In the genomic region with DNA sequence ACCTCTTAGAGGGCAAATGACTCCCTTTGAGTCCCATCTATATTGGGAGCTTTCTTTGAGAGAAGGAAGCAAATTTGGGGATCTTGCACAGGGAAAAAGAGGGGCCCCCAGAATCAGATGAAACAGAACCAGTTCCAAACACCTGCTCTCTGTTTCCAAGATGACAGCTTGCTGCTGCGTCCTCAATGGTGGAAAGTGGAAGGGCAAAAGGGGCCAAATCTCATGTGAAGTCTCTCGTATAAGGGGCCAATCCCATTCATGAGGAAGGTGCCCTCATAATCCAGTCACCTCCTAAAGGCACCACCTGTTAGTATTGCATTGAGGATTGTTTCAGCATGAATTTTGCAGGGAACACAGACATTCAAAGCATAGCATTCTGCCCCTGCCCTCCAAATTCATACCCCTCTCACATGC, we compare ENCODE assay signal across 8 cellular contexts. TPM values are rescaled to one million over a fixed set of nuclear protein-coding genes. Genes with fewer than 3 reads are reported as not detected.
DNase-seq lines count a peak whose midpoint lies in the region; ATAC-seq, FAIRE-seq and TF ChIP-seq lines count a peak whose summit lies in the region.

No MANE protein-coding gene starts in this region.

- H4K5ac ChIP-seq in H9 (ENCODE audit: insufficient read length, low read depth, low read length), result no peak overlapping the region

- no peak overlapping the region for H3K14ac ChIP-seq in H9 (ENCODE audit: insufficient read depth, low read length)

- no peaks in the 10 kb centered on the region for H3K9me3 ChIP-seq in H9 (ENCODE audit: control insufficient read depth, low read depth, low read length)
- H3K9me3 ChIP-seq in right cardiac atrium (ENCODE audit: control insufficient read depth, low read length), result no peaks in the 10 kb centered on the region
- H3K9me3 ChIP-seq in skeletal muscle tissue (ENCODE audit: control insufficient read depth in 3 of 3, low read length in 3 of 3), result no peaks in the 10 kb centered on the region

- no peak overlapping the region for H2AFZ ChIP-seq in H9 (ENCODE audit: low read length)

- H3K4ac ChIP-seq in H9 (ENCODE audit: low read depth, low read length), result no peak overlapping the region

- H2BK12ac ChIP-seq in H9 (ENCODE audit: insufficient read length, low read depth, low read length), result no peak overlapping the region

- DNase-seq in H9 (no peak), right cardiac atrium (no peak), frontal cortex (ENCODE audit: low spot score in 2 of 2) (no peak), NCI-H526 treated with DMSO at 0.1 percent for 48 hours (lab: John Stamatoyannopoulos, UW) (no peak)
- no peak for DNase-seq in activated CD4-positive, alpha-beta memory T cell treated with anti-CD3 and anti-CD28 coated beads, Interleukin-2, amount 10 ng/mL, durations not matched to agents 7 days and 5 days

- no peaks in the 10 kb centered on the region for H3K79me1 ChIP-seq in H9 (ENCODE audit: insufficient read depth, low read depth, low read length, poor library complexity, severe bottlenecking)

- no peak overlapping the region; a peak in 1 of 7 replicates for H3K27ac Mint-ChIP-seq in H9
- H3K27ac Mint-ChIP-seq in activated CD4-positive, alpha-beta memory T cell treated with anti-CD3 and anti-CD28 coated beads, Interleukin-2, amount 10 ng/mL, durations not matched to agents 7 days and 5 days, result peak overlapping the region; percentile 86

- H3K9ac ChIP-seq in H9 (ENCODE audit: extremely low read depth, insufficient read length, low read length) (no peak overlapping the region), skeletal muscle tissue (ENCODE audit: low read depth in 1 of 3, low read length in 3 of 3) (peak overlapping the region; percentile 25 to 75 (median 60))

- H2BK120ac ChIP-seq in H9 (ENCODE audit: low read depth, low read length, poor library complexity, severe bottlenecking), result no peak overlapping the region

- no peak overlapping the region for H2BK20ac ChIP-seq in H9 (ENCODE audit: low read depth, low read length, poor library complexity, severe bottlenecking)

- H3K4me1 Mint-ChIP-seq in H9, result peaks cover 29% of the 10 kb centered on the region in 2 experiments
- peaks cover 68% of the 10 kb centered on the region for H3K4me1 Mint-ChIP-seq in activated CD4-positive, alpha-beta memory T cell treated with anti-CD3 and anti-CD28 coated beads, Interleukin-2, amount 10 ng/mL, durations not matched to agents 7 days and 5 days

- peaks cover 4 to 6% (median 5%) of the 10 kb centered on the region in 3 donors for H3K36me3 ChIP-seq in skeletal muscle tissue (ENCODE audit: control insufficient read depth in 3 of 3, insufficient read depth in 3 of 3, low read length in 3 of 3)

- intact Hi-C loops in right cardiac atrium (cut with DNase I), result loop anchor here in 3 of 4 donors (5.0 to 10.0 kb wide), 5 partner anchors 47 to 213 kb away; no protein-coding TSS in a partner anchor

- no peak overlapping the region for H2BK5ac ChIP-seq in H9 (ENCODE audit: insufficient read length, low read length)

- H3K27me3 Mint-ChIP-seq in H9 (ENCODE audit: low read depth), result 0 out of 2 replicates have a peak, but pooled peaks cover 2% of the 10 kb centered on the region
- H3K27me3 Mint-ChIP-seq in activated CD4-positive, alpha-beta memory T cell treated with anti-CD3 and anti-CD28 coated beads, Interleukin-2, amount 10 ng/mL, durations not matched to agents 7 days and 5 days, result no peaks in the 10 kb centered on the region

- H3K9me3 Mint-ChIP-seq in H9, result no peaks in the 10 kb centered on the region
- no peaks in the 10 kb centered on the region for H3K9me3 Mint-ChIP-seq in activated CD4-positive, alpha-beta memory T cell treated with anti-CD3 and anti-CD28 coated beads, Interleukin-2, amount 10 ng/mL, durations not matched to agents 7 days and 5 days

- H4K20me1 ChIP-seq in H9 (ENCODE audit: control insufficient read depth, insufficient read depth, insufficient read length), result no peaks in the 10 kb centered on the region

- no peak for ATAC-seq in right cardiac atrium
- ATAC-seq in HG02885 (IDR thresholded peaks at IDR 0.05; ENCODE audit: poor library complexity, unreplicated experiment), result no peak
- ATAC-seq in HG03095 (IDR thresholded peaks at IDR 0.05; ENCODE audit: unreplicated experiment), result no peak

- H3K4me1 ChIP-seq in H9 (ENCODE audit: insufficient read depth, low read length), result peaks cover 11% of the 10 kb centered on the region; the same call in 1 of the 2 replicates
- H3K4me1 ChIP-seq in right cardiac atrium (ENCODE audit: control insufficient read depth, insufficient read depth, low read length), result peaks cover 19% of the 10 kb centered on the region
- H3K4me1 ChIP-seq in skeletal muscle tissue (ENCODE audit: control insufficient read depth in 3 of 3, insufficient read depth in 3 of 3, low read length in 3 of 3), result peaks cover 18 to 46% (median 25%) of the 10 kb centered on the region in 3 donors

- H3K4me3 ChIP-seq in right cardiac atrium (ENCODE audit: low read length) (peak overlapping the region; percentile 56), skeletal muscle tissue (ENCODE audit: low read length in 3 of 3) (peak overlapping the region; percentile 57 to 83 (median 78))

- POLR2A ChIA-PET in activated CD4-positive, alpha-beta memory T cell treated with anti-CD3 and anti-CD28 coated beads, Interleukin-2, amount 10 ng/mL, durations not matched to agents 7 days and 5 days (lab: Charles Lee), result interaction anchor here (0.6 to 5.5 kb wide), 35 partner anchors 8 to 226 kb away, joined by 3 to 57 read pairs (median 6); partner anchors contain the start of genes NQO2, RIPK1 and WRNIP1

- H3K23me2 ChIP-seq in H9 (ENCODE audit: insufficient read length, low read depth, low read length, poor library complexity, severe bottlenecking), result peaks cover 3% of the 10 kb centered on the region

- H4K8ac ChIP-seq in H9 (replicated peaks; ENCODE audit: insufficient read length, low read depth, low read length), result no peak overlapping the region

- H4K91ac ChIP-seq in H9 (ENCODE audit: insufficient read length, low read depth, low read length), result no peak overlapping the region

- H3T11ph ChIP-seq in H9 (ENCODE audit: low read length), result no peak overlapping the region

- TF ChIP-seq CTCF in H9 (conservative IDR thresholded peaks at IDR 0.05), result no peak

- no peak overlapping the region for H3K18ac ChIP-seq in H9 (ENCODE audit: insufficient read length, low read depth, low read length)

- H3K27ac ChIP-seq in H9 (ENCODE audit: insufficient read length, low read depth, low read length) (no peak overlapping the region), right cardiac atrium (ENCODE audit: low read length) (peak overlapping the region; percentile 79), skeletal muscle tissue (ENCODE audit: low read depth, low read length) (peak overlapping the region; percentile 94)

- FAIRE-seq in frontal cortex (lab: Jason Lieb, UNC), result no peak

- WGBS in H9 (ENCODE audit: extremely low coverage, insufficient read length, low lambda C conversion rate), result no CpG with 5 or more reads among the region's 2 CpGs
- 78% methylated on average over 2 of the region's 2 CpGs for WGBS in right cardiac atrium

- CTCF ChIA-PET in activated CD4-positive, alpha-beta memory T cell treated with anti-CD3 and anti-CD28 coated beads, Interleukin-2, amount 10 ng/mL, durations not matched to agents 7 days and 5 days (lab: Charles Lee), result interaction anchor here (0.8 to 4.0 kb wide), 25 partner anchors 9 to 212 kb away, joined by 3 to 35 read pairs (median 5); no protein-coding TSS in a partner anchor

- no peak overlapping the region for H2AK5ac ChIP-seq in H9 (ENCODE audit: insufficient read length, low read length)

- H3K23ac ChIP-seq in H9 (ENCODE audit: insufficient read length, low read depth, low read length), result no peak overlapping the region

- no peak overlapping the region for H3K56ac ChIP-seq in H9 (ENCODE audit: insufficient read length, low read depth, low read length)

- H3K4me3 Mint-ChIP-seq in H9, result peak overlapping the region; percentile 81
- H3K4me3 Mint-ChIP-seq in activated CD4-positive, alpha-beta memory T cell treated with anti-CD3 and anti-CD28 coated beads, Interleukin-2, amount 10 ng/mL, durations not matched to agents 7 days and 5 days, result peak overlapping the region; percentile 84

- no peak overlapping the region for H2BK15ac ChIP-seq in H9 (ENCODE audit: low read depth, low read length)

- H3K4me2 ChIP-seq in H9 (ENCODE audit: insufficient read depth, insufficient read length, low read length), result no peak overlapping the region

- no peaks in the 10 kb centered on the region for H3K79me2 ChIP-seq in H9 (ENCODE audit: insufficient read depth, low read length)

- no peaks in the 10 kb centered on the region for H3K27me3 ChIP-seq in H9 (ENCODE audit: insufficient read depth, low read length)
- H3K27me3 ChIP-seq in right cardiac atrium (ENCODE audit: control insufficient read depth, insufficient read depth), result no peaks in the 10 kb centered on the region
- H3K27me3 ChIP-seq in skeletal muscle tissue (ENCODE audit: control insufficient read depth in 3 of 3, insufficient read depth in 3 of 3, low read length in 3 of 3), result no peaks in the 10 kb centered on the region

- peaks cover 0 to 14% (median 9%) of the 10 kb centered on the region in 3 experiments; a peak in 5 of 7 replicates for H3K36me3 Mint-ChIP-seq in H9 (ENCODE audit: insufficient read depth in 1 of 3, low read depth in 3 of 3)
- H3K36me3 Mint-ChIP-seq in activated CD4-positive, alpha-beta memory T cell treated with anti-CD3 and anti-CD28 coated beads, Interleukin-2, amount 10 ng/mL, durations not matched to agents 7 days and 5 days (ENCODE audit: low read depth), result peaks cover 31% of the 10 kb centered on the region

RNA-seq across cellular contexts. Expression of gene SERPINB1, which starts 0.5 kb away (rescaled TPM):
- total RNA-seq in H9 (2021), result 18.4 and 20.5 TPM in 2 replicates
- total RNA-seq in activated CD4-positive, alpha-beta memory T cell treated with anti-CD3 and anti-CD28 coated beads, Interleukin-2, amount 10 ng/mL, durations not matched to agents 7 days and 5 days, result 10 to 100 TPM; 85.0 to 86.5 TPM
- 10 to 100 TPM; 27.3 to 42.1 (median 32.7) TPM for total RNA-seq in right cardiac atrium
- 23.6 TPM for polyA plus RNA-seq in right cardiac atrium
- total RNA-seq in skeletal muscle tissue, result 11.5 TPM
- total RNA-seq in frontal cortex, result 3.3 TPM
